ENCODE assay signal across 8 cellular contexts in the genomic region with DNA sequence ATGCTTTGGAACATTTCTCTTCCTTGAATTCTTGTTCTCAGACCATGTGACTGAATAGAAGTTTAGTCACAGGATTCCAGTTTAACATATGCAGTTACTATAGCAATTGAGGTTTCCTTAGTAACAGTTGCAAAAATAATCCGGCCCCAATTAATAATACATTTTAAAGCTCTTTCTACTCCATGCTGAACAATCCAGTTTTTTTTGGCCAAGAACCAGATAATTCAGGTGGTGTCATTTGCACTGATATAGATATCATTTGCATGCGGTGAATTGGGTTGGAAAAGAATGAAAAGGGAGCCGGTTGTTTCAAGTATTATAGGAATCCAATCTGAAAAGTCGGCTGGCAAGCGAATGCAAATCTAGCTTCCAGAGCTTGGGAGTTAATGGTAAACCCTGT.
DNase-seq lines count a peak whose midpoint lies in the region; ATAC-seq, FAIRE-seq and TF ChIP-seq lines count a peak whose summit lies in the region.
"Not testable (repeated sequence)": the region's sequence is repeated elsewhere in the genome, so short reads cannot be mapped to it uniquely, and the experiment has no call there.

No MANE protein-coding gene starts in this region.

- peak overlapping the region in 2 of 3 experiments; percentile 35 to 45 for H3K27ac Mint-ChIP-seq in nephron

- H3K9me3 ChIP-seq in esophagus muscularis mucosa; keratinocyte (ENCODE audit: control insufficient read depth, low read depth, low read length): not testable (repeated sequence)

- H3K27me3 ChIP-seq in bronchial epithelial cell (ENCODE audit: control insufficient read depth, insufficient read depth, low read length); keratinocyte (ENCODE audit: control insufficient read depth, extremely low read depth, insufficient read depth, low read length): not testable (repeated sequence)
- H3K27me3 ChIP-seq in esophagus muscularis mucosa, result peaks cover 0 to 14% (median 0%) of the 10 kb centered on the region in 4 donors

- H3K4me1 ChIP-seq in esophagus muscularis mucosa, result not testable (repeated sequence)
- peaks cover 23% of the 10 kb centered on the region for H3K4me1 ChIP-seq in keratinocyte (ENCODE audit: control insufficient read depth, extremely low read depth, insufficient read depth, low read length)

- peak; percentile 17 for ATAC-seq in SK-N-SH treated with all-trans-retinoic acid at 6 μM for 48 hours

- H4K20me1 ChIP-seq in keratinocyte (ENCODE audit: control insufficient read depth, extremely low read depth, insufficient read depth, low read length), result not testable (repeated sequence)

- TF ChIP-seq POLR2A in esophagus muscularis mucosa (IDR thresholded peaks at IDR 0.05; ENCODE audit: low read depth), result not testable (repeated sequence)

- intact Hi-C loops in esophagus muscularis mucosa (cut with DNase I), result not testable (repeated sequence)

- not testable (repeated sequence) for TF ChIP-seq EP300 in esophagus muscularis mucosa (IDR thresholded peaks at IDR 0.05)

- H3K36me3 ChIP-seq in bronchial epithelial cell (ENCODE audit: control insufficient read depth, insufficient read depth, low read length); esophagus muscularis mucosa; keratinocyte (ENCODE audit: control insufficient read depth in 2 of 2, extremely low read depth in 1 of 2, insufficient read depth in 2 of 2, low read length in 2 of 2): not testable (repeated sequence)

- H3K9me1 ChIP-seq in keratinocyte (ENCODE audit: control insufficient read depth, extremely low read depth, insufficient read depth, low read length), result not testable (repeated sequence)

- H3K9ac ChIP-seq in keratinocyte (ENCODE audit: control insufficient read depth, extremely low read depth, insufficient read depth, low read length), result not testable (repeated sequence)

- H3K4me3 ChIP-seq in bronchial epithelial cell (ENCODE audit: low read depth, low read length); esophagus muscularis mucosa; keratinocyte (ENCODE audit: control insufficient read depth in 2 of 3, extremely low read depth in 1 of 3, insufficient read depth in 2 of 3, low read depth in 1 of 3, low read length in 3 of 3): not testable (repeated sequence)

- dilution Hi-C loops in keratinocyte (cut with MboI; ENCODE audit: extremely low pct_ligation_motif_present, low sequenced_read_pairs), result not testable (repeated sequence)

- H3K9me3 Mint-ChIP-seq in nephron, result peaks cover 12% of the 10 kb centered on the region

- H3K79me2 ChIP-seq in keratinocyte (ENCODE audit: control insufficient read depth, insufficient read depth, low read length), result not testable (repeated sequence)

- DNase-seq in Daoy (ENCODE audit: low read depth) (peak; percentile 45), LHCN-M2 (ENCODE audit: low read depth) (peak; percentile 52), bronchial epithelial cell (ENCODE audit: low read depth) (peak; percentile 1), esophagus muscularis mucosa (ENCODE audit: extremely low spot score) (peak; percentile 42), stromal cell of bone marrow (ENCODE audit: low read depth) (peak; percentile 14)
- not testable (repeated sequence) for DNase-seq in keratinocyte (ENCODE audit: low read depth, low spot score)

- not testable (repeated sequence) for H3K4me3 Mint-ChIP-seq in nephron

- H3K36me3 Mint-ChIP-seq in nephron (ENCODE audit: low read depth), result not testable (repeated sequence)

- not testable (repeated sequence) for H2AFZ ChIP-seq in keratinocyte (ENCODE audit: control insufficient read depth, low read length)

- not testable (repeated sequence) for TF ChIP-seq CTCF in bronchial epithelial cell (IDR thresholded peaks at IDR 0.05; ENCODE audit: insufficient read depth, low read length, severe bottlenecking); esophagus muscularis mucosa (IDR thresholded peaks at IDR 0.05); keratinocyte (optimal IDR thresholded peaks at IDR 0.05 in 1 of 3, IDR thresholded peaks at IDR 0.05 in 1 of 3, conservative IDR thresholded peaks at IDR 0.05 in 1 of 3; ENCODE audit: extremely low read depth in 1 of 3, insufficient read depth in 2 of 3, low read length in 3 of 3); nephron (IDR thresholded peaks at IDR 0.05; ENCODE audit: unreplicated experiment in 3 of 3)

- WGBS in esophagus muscularis mucosa, result 66% methylated on average over 5 of the region's 5 CpGs

- not testable (repeated sequence) for H3K27me3 Mint-ChIP-seq in nephron (ENCODE audit: low read depth)

- peaks cover 12% of the 10 kb centered on the region for H3K4me1 Mint-ChIP-seq in nephron

- H3K4me2 ChIP-seq in keratinocyte (ENCODE audit: control insufficient read depth, extremely low read depth, insufficient read depth, low read depth, low read length), result peak overlapping the region; percentile 22

- H3K27ac ChIP-seq in esophagus muscularis mucosa (replicated peaks in 1 of 4), result not testable (repeated sequence)
- H3K27ac ChIP-seq in keratinocyte (ENCODE audit: control insufficient read depth, insufficient read depth, low read length), result peak overlapping the region; percentile 21

- not testable (repeated sequence) for FAIRE-seq in bronchial epithelial cell (lab: Jason Lieb, UNC); keratinocyte (lab: Jason Lieb, UNC)
